In genomic region chr9:112032009-112032408, GRCh38 we compare ENCODE assay signal across 11 cellular contexts.
DNase-seq lines count a peak whose midpoint lies in the region; ATAC-seq and TF ChIP-seq lines count a peak whose summit lies in the region.
"Had no signal": no experiment of that assay in that cellular context is flagged by ENCODE, and none has a peak within 500 bp of the region (broad histone marks: within the 10 kb centered on the region; RNA-seq: fewer than 3 reads in every experiment).

No MANE protein-coding gene starts in this region.

- no peak overlapping the region for H3K27ac ChIP-seq in brain microvascular endothelial cell
- H3K27ac ChIP-seq: parathyroid adenoma had no signal

- no peaks in the 10 kb centered on the region for H3K36me3 ChIP-seq in brain microvascular endothelial cell (replicated peaks)

- DNase-seq in brain microvascular endothelial cell (no peak), pons (ENCODE audit: low spot score) (no peak), NCI-H345 (lab: John Stamatoyannopoulos, UW) (no peak), GM03348 (ENCODE audit: low spot score) (no peak)
- DNase-seq: head of caudate nucleus, NCI-H1092 treated with DMSO at 0.1 percent for 48 hours had no signal

- no peaks in the 10 kb centered on the region for H3K27me3 ChIP-seq in brain microvascular endothelial cell (replicated peaks)

- ATAC-seq in GM18517 (IDR thresholded peaks at IDR 0.05; ENCODE audit: unreplicated experiment) (peak; percentile 54), GM21367 (IDR thresholded peaks at IDR 0.05; ENCODE audit: unreplicated experiment) (peak; percentile 34), HG03175 (IDR thresholded peaks at IDR 0.05; ENCODE audit: unreplicated experiment) (peak; percentile 58), esophagus mucosa (peak; percentile 37)

- H3K4me3 ChIP-seq in brain microvascular endothelial cell (ENCODE audit: low read depth, low read length), result no peak overlapping the region

- in situ Hi-C loops in brain microvascular endothelial cell (cut with HindIII; ENCODE audit: low pct_ligation_motif_present, low sequenced_read_pairs), result no loop called here

- no peak for TF ChIP-seq CTCF in brain microvascular endothelial cell (IDR thresholded peaks at IDR 0.05; ENCODE audit: low read depth, low read length, missing control alignments)
